In the genomic region with DNA sequence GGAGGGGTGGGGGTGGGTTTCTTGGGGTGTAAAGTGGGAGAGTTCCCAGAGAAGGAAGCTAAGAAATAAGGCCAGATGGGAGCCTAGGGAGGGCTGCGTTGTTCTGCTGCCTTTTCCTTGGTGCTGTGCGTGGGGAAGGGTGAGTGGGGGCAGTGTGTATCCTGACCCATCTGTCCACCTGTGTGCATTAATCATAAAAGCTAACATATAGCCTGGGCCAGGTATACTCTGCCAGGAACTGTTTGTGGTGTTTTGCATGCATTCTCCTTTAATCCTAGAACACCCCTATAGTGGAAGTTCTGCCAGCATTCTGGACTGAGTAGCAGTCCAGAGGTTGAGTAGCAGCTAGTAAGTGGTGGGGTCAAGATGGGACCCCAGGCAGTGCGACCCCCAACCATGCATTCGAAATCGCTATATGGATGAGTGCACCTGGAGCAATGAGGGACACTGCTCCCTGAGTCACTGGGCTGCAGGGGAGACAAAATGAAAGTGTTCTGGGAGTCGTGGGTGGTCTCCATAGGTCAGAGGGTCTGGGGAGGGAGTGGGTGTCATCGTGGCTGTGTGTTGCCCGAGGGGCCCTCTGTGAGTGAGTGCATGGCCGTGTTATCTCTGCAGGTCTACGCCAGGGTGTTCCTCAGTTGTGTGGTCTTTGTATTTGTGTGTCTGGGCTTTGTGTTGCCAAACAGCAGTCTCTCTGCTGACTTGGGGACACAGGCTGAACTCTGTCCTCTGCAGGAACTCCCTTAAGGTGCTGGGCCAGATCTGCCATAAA, we compare ENCODE assay signal across 10 cellular contexts. TPM values are rescaled to one million over a fixed set of nuclear protein-coding genes. Genes with fewer than 3 reads are reported as not detected.
DNase-seq lines count a peak whose midpoint lies in the region; ATAC-seq, FAIRE-seq and TF ChIP-seq lines count a peak whose summit lies in the region.
"Had no signal": no experiment of that assay in that cellular context is flagged by ENCODE, and none has a peak within 500 bp of the region (broad histone marks: within the 10 kb centered on the region; RNA-seq: fewer than 3 reads in every experiment).

No MANE protein-coding gene starts in this region.

- no peaks in the 10 kb centered on the region for H3K9me1 ChIP-seq in K562 (ENCODE audit: control insufficient read depth, insufficient read depth, low read length)

- H3K4me3 Mint-ChIP-seq in immature natural killer cell: peak overlapping the region in 4 of 5 donors; percentile 24 to 60 (median 46)
- H3K4me3 Mint-ChIP-seq: activated T-cell treated with anti-CD3 and anti-CD28 coated beads, Interleukin-2, amount 50 U/mL, for 72 hours had no signal

- no peak overlapping the region for H3K4me2 ChIP-seq in K562 (ENCODE audit: insufficient read depth, low read length)

- ATAC-seq in K562 (peak; percentile 35; the same call in 1 of the 3 replicates), gastrocnemius medialis (no peak), SK-N-SH treated with all-trans-retinoic acid at 6 μM for 48 hours (no peak)

- CTCF ChIA-PET in K562 (lab: Yijun Ruan, JAX; ENCODE audit: low intra/inter-chr PET ratio): no interaction called here

- 28% methylated on average over 10 of the region's 10 CpGs for WGBS in K562 (ENCODE audit: insufficient coverage, low coverage, missing lambda C conversion rate)

- intact Hi-C loops in K562 (cut with micrococcal nuclease): no loop called here
- intact Hi-C loops in gastrocnemius medialis (cut with DNase I; ENCODE audit: low total_unique reads): no loop called here

- no peaks in the 10 kb centered on the region; the same call in none of the 2 replicates for H3K36me3 ChIP-seq in H7 (replicated peaks; ENCODE audit: control insufficient read depth, insufficient read depth, low read length)
- no peaks in the 10 kb centered on the region for H3K36me3 ChIP-seq in K562 (ENCODE audit: control insufficient read depth, insufficient read depth, low read length)
- H3K36me3 ChIP-seq in gastrocnemius medialis: no peaks in the 10 kb centered on the region

- POLR2A ChIA-PET in K562 (lab: Yijun Ruan, JAX): interaction anchor here (0.6 to 1.5 kb wide), 3 partner anchors 13 to 288 kb away, joined by 3 to 7 read pairs (median 3); no protein-coding TSS in a partner anchor

- no peak for TF ChIP-seq POLR2A in K562 (conservative IDR thresholded peaks at IDR 0.05)
- no peak for TF ChIP-seq POLR2A in gastrocnemius medialis (IDR thresholded peaks at IDR 0.05)

- H3K4me1 ChIP-seq in K562 (replicated peaks in 1 of 2; ENCODE audit: control insufficient read depth in 2 of 2, insufficient read depth in 2 of 2, low read length in 2 of 2) (peaks cover 0 to 26% of the 10 kb centered on the region in 2 experiments; a peak in 3 of 5 replicates), gastrocnemius medialis (peaks cover 27 to 49% of the 10 kb centered on the region in 2 donors)

- peak overlapping the region in 1 of 2 experiments; percentile 43; a peak in 1 of 4 replicates for H3K9ac ChIP-seq in K562 (ENCODE audit: insufficient read depth in 1 of 2, low read depth in 2 of 2, low read length in 2 of 2)

- no peaks in the 10 kb centered on the region for H3K9me3 Mint-ChIP-seq in immature natural killer cell
- H3K9me3 Mint-ChIP-seq: activated T-cell treated with anti-CD3 and anti-CD28 coated beads, Interleukin-2, amount 50 U/mL, for 72 hours had no signal

- peak; percentile 70 for DNase-seq in H7
- DNase-seq in K562 (ENCODE audit: extremely low read depth in 1 of 4, low spot score in 3 of 4): no peak
- DNase-seq in immature natural killer cell: no peak
- DNase-seq in gastrocnemius medialis: no peak
- no peak for DNase-seq in D341Med (ENCODE audit: low spot score)
- no peak for DNase-seq in activated T-cell treated with anti-CD3 and anti-CD28 coated beads, Interleukin-2, amount 50 U/mL, for 1 hour
- DNase-seq in activated gamma-delta T cell (lab: John Stamatoyannopoulos, UW): no peak
- DNase-seq: activated T-cell treated with anti-CD3 and anti-CD28 coated beads, Interleukin-2, amount 50 U/mL, for 72 hours; GOT3 had no signal

- no peak overlapping the region for H2AFZ ChIP-seq in K562 (ENCODE audit: low read depth, low read length)

- BruUV-seq in K562 (replicated peaks; lab: Mats Ljungman, UMichigan): no TSS peak

- no peak for TF ChIP-seq EP300 in K562 (IDR thresholded peaks at IDR 0.05; ENCODE audit: low read length)

- H3K27me3 ChIP-seq in H7 (ENCODE audit: control insufficient read depth, insufficient read depth, low read length): no peaks in the 10 kb centered on the region
- H3K27me3 ChIP-seq in K562 (ENCODE audit: control insufficient read depth in 2 of 2, insufficient read depth in 2 of 2, low read length in 2 of 2): no peaks in the 10 kb centered on the region; a peak in 1 of 5 replicates
- H3K27me3 ChIP-seq in gastrocnemius medialis: no peaks in the 10 kb centered on the region

- H3K79me2 ChIP-seq in K562 (ENCODE audit: control insufficient read depth, insufficient read depth, low read length): no peaks in the 10 kb centered on the region

- H4K20me1 ChIP-seq in K562 (replicated peaks; ENCODE audit: control insufficient read depth, insufficient read depth, low read length): no peaks in the 10 kb centered on the region; the same call in 1 of the 2 replicates

- peak overlapping the region; percentile 95 for H3K4me3 ChIP-seq in H7 (ENCODE audit: insufficient read depth, low read depth, low read length)
- H3K4me3 ChIP-seq in K562: no peak overlapping the region
- H3K4me3 ChIP-seq in gastrocnemius medialis: peak overlapping the region; percentile 65 to 83 (median 76)

- H3K36me3 Mint-ChIP-seq in immature natural killer cell: peaks cover 3 to 4% (median 3%) of the 10 kb centered on the region in 3 donors

- no peak for TF ChIP-seq RAD21 in K562 (CRISPR knock-in tag; conservative IDR thresholded peaks at IDR 0.05 in 1 of 2, IDR thresholded peaks at IDR 0.05 in 1 of 2)

- H3K4me1 Mint-ChIP-seq in immature natural killer cell: peaks cover 35 to 38% of the 10 kb centered on the region in 2 donors

- TF ChIP-seq CTCF in K562 (IDR thresholded peaks at IDR 0.05 in 2 of 3, conservative IDR thresholded peaks at IDR 0.05 in 1 of 3; ENCODE audit: insufficient read depth in 2 of 3, low read depth in 1 of 3, low read length in 3 of 3) (no peak), gastrocnemius medialis (IDR thresholded peaks at IDR 0.05 in 4 of 5, conservative IDR thresholded peaks at IDR 0.05 in 1 of 5) (no peak)

- FAIRE-seq in K562 (lab: Jason Lieb, UNC): no peak

- in situ Hi-C loops in K562 (cut with MboI): no loop called here
- in situ Hi-C loops in gastrocnemius medialis (cut with MboI; ENCODE audit: low sequenced_read_pairs in 4 of 4): no loop called here

- H3K9me3 ChIP-seq in K562 (replicated peaks; ENCODE audit: control insufficient read depth, insufficient read depth, low read depth, low read length) (no peaks in the 10 kb centered on the region), gastrocnemius medialis (no peaks in the 10 kb centered on the region)

- H3K27ac Mint-ChIP-seq in immature natural killer cell: peak overlapping the region in 5 of 6 donors; percentile 11 to 58 (median 43)
- H3K27ac Mint-ChIP-seq: activated T-cell treated with anti-CD3 and anti-CD28 coated beads, Interleukin-2, amount 50 U/mL, for 72 hours had no signal

- no peak overlapping the region for H3K27ac ChIP-seq in K562 (ENCODE audit: extremely low read depth, low read depth, low read length)
- H3K27ac ChIP-seq in gastrocnemius medialis: peak overlapping the region; percentile 59 to 78 (median 74)

- peaks cover 2 to 13% (median 7%) of the 10 kb centered on the region in 3 donors for H3K27me3 Mint-ChIP-seq in immature natural killer cell (ENCODE audit: low read depth in 3 of 3)

RNA-seq across cellular contexts. Expression of gene ERBB2, which starts 1.3 kb away (rescaled TPM):
- 186 and 207 TPM in 2 replicates for total RNA-seq in H7 (2014; rRNA removed; shearing (Covaris generic))
- total RNA-seq in K562 (2011; cell fraction: chromatin; rRNA removed; ENCODE audit: low replicate concordance): 14.2 and 27.1 TPM in 2 replicates
- 12.6 and 13.8 TPM in 2 replicates for total RNA-seq in K562 (2011; cell fraction: nucleolus; rRNA removed)
- total RNA-seq in K562 (2011; cell fraction: nucleoplasm; rRNA removed): 12.0 and 14.7 TPM in 2 replicates
- total RNA-seq in K562 (2014; rRNA removed) (3.3 and 3.5 TPM in 2 replicates), K562 (2014; rRNA removed; fragmentation: Illumina TruSeq; extraction: Trizol) (2.7 and 2.8 TPM in 2 replicates), K562 (2015; rRNA removed; fragmentation: Illumina TruSeq; extraction: Trizol) (2.5 and 3.2 TPM in 2 replicates), K562 (2021) (4.6 and 5.6 TPM in 2 replicates), gastrocnemius medialis (10 to 100 TPM in 3 of 4 donors, 1 to 10 TPM in 1; 6.0 to 26.4 (median 15.3) TPM)
- polyA plus RNA-seq in K562 (2011; rRNA removed) (3.2 and 4.7 TPM in 2 replicates), K562 (2014; fragmentation: Illumina TruSeq; extraction: Trizol) (3.4 and 4.2 TPM in 2 replicates), K562 (2014; fragmentation: Nextera tagmentation; extraction: Ambion mirVana) (under 1 TPM; 0.74 to 0.79 TPM), K562 (2014; rRNA removed) (4.1 and 6.3 TPM in 2 replicates), immature natural killer cell (10 to 100 TPM; 14.5 to 49.2 (median 25.2) TPM)
- 2.6 and 5.3 TPM in 2 replicates for polyA plus RNA-seq in K562 (2011; cell fraction: cytosol; rRNA removed)
- polyA plus RNA-seq in K562 (2011; cell fraction: nucleus; rRNA removed): 9.1 and 15.6 TPM in 2 replicates
- polyA plus RNA-seq in K562 (2012): 3.2 and 6.6 TPM in 2 replicates
- 3.3 and 5.3 TPM in 2 replicates for polyA minus RNA-seq in K562 (2011; rRNA and poly(A)+ RNA removed)
- 2.5 TPM in 2 replicates for polyA minus RNA-seq in K562 (2011; cell fraction: cytosol; rRNA and poly(A)+ RNA removed)
- 3.2 and 3.9 TPM in 2 replicates for polyA minus RNA-seq in K562 (2011; cell fraction: nucleus; rRNA and poly(A)+ RNA removed)

RNA-seq across cellular contexts. Expression of gene PGAP3, which starts 13.3 kb away (rescaled TPM):
- 15.9 and 17.6 TPM in 2 replicates for total RNA-seq in H7 (2014; rRNA removed; shearing (Covaris generic))
- 10.0 and 22.8 TPM in 2 replicates for total RNA-seq in K562 (2011; cell fraction: chromatin; rRNA removed; ENCODE audit: low replicate concordance)
- 19.2 and 22.0 TPM in 2 replicates for total RNA-seq in K562 (2011; cell fraction: nucleolus; rRNA removed)
- 14.4 and 20.3 TPM in 2 replicates for total RNA-seq in K562 (2011; cell fraction: nucleoplasm; rRNA removed)
- total RNA-seq in K562 (2014; rRNA removed): 4.5 and 5.5 TPM in 2 replicates
- 2.1 and 4.0 TPM in 2 replicates for total RNA-seq in K562 (2014; rRNA removed; fragmentation: Illumina TruSeq; extraction: Trizol)
- 3.9 and 5.2 TPM in 2 replicates for total RNA-seq in K562 (2015; rRNA removed; fragmentation: Illumina TruSeq; extraction: Trizol)
- total RNA-seq in K562 (2021): 7.5 and 9.4 TPM in 2 replicates
- polyA plus RNA-seq in K562 (2011; rRNA removed): 5.3 and 6.0 TPM in 2 replicates
- polyA plus RNA-seq in K562 (2011; cell fraction: cytosol; rRNA removed): 5.6 and 10.7 TPM in 2 replicates
- polyA plus RNA-seq in K562 (2011; cell fraction: nucleus; rRNA removed): 18.7 and 30.5 TPM in 2 replicates
- polyA plus RNA-seq in K562 (2012): 8.4 and 12.5 TPM in 2 replicates
- polyA plus RNA-seq in K562 (2014; fragmentation: Illumina TruSeq; extraction: Trizol): 5.5 and 5.9 TPM in 2 replicates
- polyA plus RNA-seq in K562 (2014; fragmentation: Nextera tagmentation; extraction: Ambion mirVana): under 1 TPM; 0.38 to 0.76 TPM
- polyA plus RNA-seq in K562 (2014; rRNA removed): 5.6 and 7.1 TPM in 2 replicates
- 1.1 and 4.4 TPM in 2 replicates for polyA minus RNA-seq in K562 (2011; rRNA and poly(A)+ RNA removed)
- 2.8 and 8.3 TPM in 2 replicates for polyA minus RNA-seq in K562 (2011; cell fraction: cytosol; rRNA and poly(A)+ RNA removed)
- polyA minus RNA-seq in K562 (2011; cell fraction: nucleus; rRNA and poly(A)+ RNA removed): 2.0 and 4.3 TPM in 2 replicates
- polyA plus RNA-seq in immature natural killer cell: 10 to 100 TPM; 24.0 to 47.1 (median 37.8) TPM
- total RNA-seq in gastrocnemius medialis: 1 to 10 TPM; 4.3 to 9.5 (median 6.1) TPM

RNA-seq across cellular contexts. Expression of gene MIEN1, which starts 29.1 kb away (rescaled TPM):
- 47.7 and 56.1 TPM in 2 replicates for total RNA-seq in H7 (2014; rRNA removed; shearing (Covaris generic))
- 17.7 and 44.9 TPM in 2 replicates for total RNA-seq in K562 (2011; cell fraction: chromatin; rRNA removed; ENCODE audit: low replicate concordance)
- 41.2 and 48.0 TPM in 2 replicates for total RNA-seq in K562 (2011; cell fraction: nucleolus; rRNA removed)
- 37.9 and 44.1 TPM in 2 replicates for total RNA-seq in K562 (2011; cell fraction: nucleoplasm; rRNA removed)
- total RNA-seq in K562 (2014; rRNA removed) (80.6 and 95.1 TPM in 2 replicates), K562 (2014; rRNA removed; fragmentation: Illumina TruSeq; extraction: Trizol) (58.3 and 61.3 TPM in 2 replicates), K562 (2015; rRNA removed; fragmentation: Illumina TruSeq; extraction: Trizol) (66.3 and 70.2 TPM in 2 replicates), K562 (2021) (65.7 and 67.9 TPM in 2 replicates), gastrocnemius medialis (10 to 100 TPM; 42.8 to 81.9 (median 67.7) TPM)
- polyA plus RNA-seq in K562 (2011; rRNA removed) (60.8 and 81.8 TPM in 2 replicates), K562 (2014; fragmentation: Illumina TruSeq; extraction: Trizol) (114 and 142 TPM in 2 replicates), K562 (2014; fragmentation: Nextera tagmentation; extraction: Ambion mirVana) (10 to 100 TPM; 70.5 to 78.9 TPM), K562 (2014; rRNA removed) (103 and 135 TPM in 2 replicates), immature natural killer cell (100 to 1,000 TPM; 181 to 197 (median 181) TPM)
- 63.1 and 98.3 TPM in 2 replicates for polyA plus RNA-seq in K562 (2011; cell fraction: cytosol; rRNA removed)
- 42.4 and 82.9 TPM in 2 replicates for polyA plus RNA-seq in K562 (2011; cell fraction: nucleus; rRNA removed)
- polyA plus RNA-seq in K562 (2012): 80.4 and 82.0 TPM in 2 replicates
- 14.3 and 24.3 TPM in 2 replicates for polyA minus RNA-seq in K562 (2011; rRNA and poly(A)+ RNA removed)
- 11.5 and 25.5 TPM in 2 replicates for polyA minus RNA-seq in K562 (2011; cell fraction: cytosol; rRNA and poly(A)+ RNA removed)
- polyA minus RNA-seq in K562 (2011; cell fraction: nucleus; rRNA and poly(A)+ RNA removed): 19.3 and 20.3 TPM in 2 replicates

RNA-seq across cellular contexts. Expression of gene PNMT, which starts 32.9 kb away (rescaled TPM):
- 2.4 and 4.0 TPM in 2 replicates for total RNA-seq in H7 (2014; rRNA removed; shearing (Covaris generic))
- 0.81 and 8.9 TPM in 2 replicates for total RNA-seq in K562 (2011; cell fraction: chromatin; rRNA removed; ENCODE audit: low replicate concordance)
- total RNA-seq in K562 (2011; cell fraction: nucleolus; rRNA removed): 7.3 and 7.9 TPM in 2 replicates
- total RNA-seq in K562 (2011; cell fraction: nucleoplasm; rRNA removed): 6.0 and 8.4 TPM in 2 replicates
- total RNA-seq in K562 (2014; rRNA removed) (15.8 and 18.1 TPM in 2 replicates), K562 (2014; rRNA removed; fragmentation: Illumina TruSeq; extraction: Trizol) (2.0 and 3.0 TPM in 2 replicates), K562 (2015; rRNA removed; fragmentation: Illumina TruSeq; extraction: Trizol) (9.0 and 9.6 TPM in 2 replicates), K562 (2021) (17.2 and 17.4 TPM in 2 replicates), gastrocnemius medialis (10 to 100 TPM in 1 of 4 donors, 1 to 10 TPM in 3; 2.0 to 11.8 (median 7.1) TPM)
- polyA plus RNA-seq in K562 (2011; rRNA removed) (3.3 and 5.8 TPM in 2 replicates), K562 (2014; fragmentation: Illumina TruSeq; extraction: Trizol) (3.1 and 9.3 TPM in 2 replicates), K562 (2014; fragmentation: Nextera tagmentation; extraction: Ambion mirVana) (1 to 10 TPM in 1 of 2 experiments, under 1 TPM in 1; 0.55 to 1.5 TPM), K562 (2014; rRNA removed) (17.8 and 20.0 TPM in 2 replicates), immature natural killer cell (1 to 10 TPM in 2 of 3 donors, not detected in 1; 1.4 to 1.6 TPM)
- 3.3 and 24.0 TPM in 2 replicates for polyA plus RNA-seq in K562 (2011; cell fraction: cytosol; rRNA removed)
- 8.7 and 33.8 TPM in 2 replicates for polyA plus RNA-seq in K562 (2011; cell fraction: nucleus; rRNA removed)
- 23.3 and 34.1 TPM in 2 replicates for polyA plus RNA-seq in K562 (2012)
- 0.21 and 1.8 TPM in 2 replicates for polyA minus RNA-seq in K562 (2011; rRNA and poly(A)+ RNA removed)
- 1.5 and 6.7 TPM in 2 replicates for polyA minus RNA-seq in K562 (2011; cell fraction: cytosol; rRNA and poly(A)+ RNA removed)
- 1.00 and 1.8 TPM in 2 replicates for polyA minus RNA-seq in K562 (2011; cell fraction: nucleus; rRNA and poly(A)+ RNA removed)

RNA-seq across cellular contexts. Expression of gene TCAP, which starts 36.0 kb away (rescaled TPM):
- 0.69 and 2.7 TPM in 2 replicates for total RNA-seq in H7 (2014; rRNA removed; shearing (Covaris generic))
- 3.6 and 11.8 TPM in 2 replicates for total RNA-seq in K562 (2011; cell fraction: chromatin; rRNA removed; ENCODE audit: low replicate concordance)
- total RNA-seq in K562 (2011; cell fraction: nucleolus; rRNA removed): 6.8 and 7.2 TPM in 2 replicates
- total RNA-seq in K562 (2011; cell fraction: nucleoplasm; rRNA removed): 5.1 and 6.0 TPM in 2 replicates
- total RNA-seq in K562 (2014; rRNA removed): 0.82 and 1.2 TPM in 2 replicates
- 0.29 and 0.33 TPM in 2 replicates for total RNA-seq in K562 (2014; rRNA removed; fragmentation: Illumina TruSeq; extraction: Trizol)
- 0.98 and 1.4 TPM in 2 replicates for total RNA-seq in K562 (2015; rRNA removed; fragmentation: Illumina TruSeq; extraction: Trizol)
- total RNA-seq in K562 (2021): 1.1 and 1.4 TPM in 2 replicates
- polyA plus RNA-seq in K562 (2011; rRNA removed): 0.58 and 0.67 TPM in 2 replicates
- 0.34 and 0.92 TPM in 2 replicates for polyA plus RNA-seq in K562 (2011; cell fraction: cytosol; rRNA removed)
- 3.7 and 7.7 TPM in 2 replicates for polyA plus RNA-seq in K562 (2011; cell fraction: nucleus; rRNA removed)
- polyA plus RNA-seq in K562 (2012): 1.4 and 3.2 TPM in 2 replicates
- polyA plus RNA-seq in K562 (2014; fragmentation: Illumina TruSeq; extraction: Trizol): 0.65 and 0.73 TPM in 2 replicates
- not detected for polyA plus RNA-seq in K562 (2014; fragmentation: Nextera tagmentation; extraction: Ambion mirVana)
- polyA plus RNA-seq in K562 (2014; rRNA removed): 0.86 and 1.4 TPM in 2 replicates
- polyA minus RNA-seq in K562 (2011; rRNA and poly(A)+ RNA removed): 0.33 and 0.53 TPM in 2 replicates
- not detected in 2 replicates for polyA minus RNA-seq in K562 (2011; cell fraction: cytosol; rRNA and poly(A)+ RNA removed)
- polyA minus RNA-seq in K562 (2011; cell fraction: nucleus; rRNA and poly(A)+ RNA removed): 1.6 and 2.2 TPM in 2 replicates
- polyA plus RNA-seq in immature natural killer cell: not detected
- total RNA-seq in gastrocnemius medialis: 1,000 to 10,000 TPM; 1,768 to 3,088 (median 2,493) TPM
